Comparison of ENCODE assay signal across 9 cellular contexts in genomic region chr1:51622455-51622913, GRCh38. TPM values are rescaled to one million over a fixed set of nuclear protein-coding genes. Genes with fewer than 3 reads are reported as not detected.
DNase-seq lines count a peak whose midpoint lies in the region; ATAC-seq and TF ChIP-seq lines count a peak whose summit lies in the region.
"Had no signal": no experiment of that assay in that cellular context is flagged by ENCODE, and none has a peak within 500 bp of the region (broad histone marks: within the 10 kb centered on the region; RNA-seq: fewer than 3 reads in every experiment).

No MANE protein-coding gene starts in this region.

- peak; percentile 28 for DNase-seq in activated CD4-positive, alpha-beta T cell treated with anti-CD3 and anti-CD28 coated beads for 48 hours
- DNase-seq in activated CD4-positive, alpha-beta T cell treated with anti-CD3 and anti-CD28 coated beads, Interleukin-2, amount 50 U/mL, for 4 hours = no peak
- DNase-seq in NCI-H2196 (lab: John Stamatoyannopoulos, UW; ENCODE audit: unreplicated experiment) (peak; percentile 77), astrocyte of the spinal cord (ENCODE audit: low read depth, low spot score) (peak; percentile 60), left lung (peak in 1 of 2 donors; percentile 55), occipital lobe (lab: John Stamatoyannopoulos, UW) (no peak), immature natural killer cell (no peak)

- TF ChIP-seq POLR2A in GM18505 (IDR thresholded peaks at IDR 0.05; ENCODE audit: borderline replicate concordance, extremely low read depth, insufficient read depth, insufficient read length) = no peak

- in situ Hi-C loops in astrocyte of the spinal cord (cut with HindIII; ENCODE audit: low sequenced_read_pairs) = no loop called here

- no peak for TF ChIP-seq CTCF in astrocyte of the spinal cord (IDR thresholded peaks at IDR 0.05; ENCODE audit: low read depth, low read length)
- no peak for TF ChIP-seq CTCF in left lung (IDR thresholded peaks at IDR 0.05)

- H3K4me3 Mint-ChIP-seq in immature natural killer cell = no peak overlapping the region

- no peak overlapping the region for H3K4me3 ChIP-seq in astrocyte of the spinal cord (ENCODE audit: low read depth, low read length)
- H3K4me3 ChIP-seq in left lung = no peak overlapping the region
- H3K4me3 ChIP-seq: BLaER1 had no signal

- H3K36me3 ChIP-seq in left lung = no peaks in the 10 kb centered on the region
- H3K36me3 ChIP-seq: BLaER1 had no signal

- peak overlapping the region in 1 of 2 donors; percentile 51 for H3K27ac ChIP-seq in left lung
- H3K27ac ChIP-seq: BLaER1 had no signal

- H3K27ac Mint-ChIP-seq in immature natural killer cell = no peak overlapping the region

- no peaks in the 10 kb centered on the region for H3K9me3 Mint-ChIP-seq in immature natural killer cell

- H3K27me3 ChIP-seq in left lung = no peaks in the 10 kb centered on the region
- H3K27me3 ChIP-seq: BLaER1 had no signal

- H3K36me3 Mint-ChIP-seq in immature natural killer cell = no peaks in the 10 kb centered on the region

- peaks cover 0 to 4% (median 2%) of the 10 kb centered on the region in 3 donors for H3K27me3 Mint-ChIP-seq in immature natural killer cell (ENCODE audit: low read depth in 3 of 3)

- peaks cover 19 to 63% of the 10 kb centered on the region in 2 donors for H3K4me1 ChIP-seq in left lung

- intact Hi-C loops in left lung (cut with DNase I) = no loop called here

- peaks cover 13 to 21% of the 10 kb centered on the region in 2 donors for H3K4me1 Mint-ChIP-seq in immature natural killer cell

- ATAC-seq in left lung (peak; percentile 77), GM18505 (IDR thresholded peaks at IDR 0.05; ENCODE audit: unreplicated experiment) (no peak)

- no peaks in the 10 kb centered on the region for H3K9me3 ChIP-seq in left lung
- H3K9me3 ChIP-seq: BLaER1 had no signal

RNA-seq across cellular contexts. Expression of gene OSBPL9, which starts 5.6 kb away (rescaled TPM):
- total RNA-seq in left lung (10 to 100 TPM; 63.1 to 73.3 TPM), occipital lobe (68.3 TPM)
- polyA plus RNA-seq in immature natural killer cell = 10 to 100 TPM; 26.1 to 38.5 (median 38.2) TPM

Comparison
In these comparisons a context has a peak if more than half of its experiments do, and no peak if none do; other contexts are left out.
1. DNase-seq: peak in activated CD4-positive, alpha-beta T cell treated with anti-CD3 and anti-CD28 coated beads for 48 hours (single experiment), NCI-H2196 (single experiment) and astrocyte of the spinal cord (single experiment); none in activated CD4-positive, alpha-beta T cell treated with anti-CD3 and anti-CD28 coated beads, Interleukin-2, amount 50 U/mL, for 4 hours (0 of 2), occipital lobe (single experiment) and immature natural killer cell (0 of 3).